Comparison of ENCODE assay signal across 14 cellular contexts in genomic region chr22:36395922-36396321, GRCh38. TPM values are rescaled to one million over a fixed set of nuclear protein-coding genes. Genes with fewer than 3 reads are reported as not detected.
DNase-seq lines count a peak whose midpoint lies in the region; ATAC-seq and TF ChIP-seq lines count a peak whose summit lies in the region.
"Had no signal": no experiment of that assay in that cellular context is flagged by ENCODE, and none has a peak within 500 bp of the region (broad histone marks: within the 10 kb centered on the region; RNA-seq: fewer than 3 reads in every experiment).

No MANE protein-coding gene starts in this region.

- no peak for ATAC-seq in activated T-cell treated with anti-CD3 and anti-CD28 coated beads, Interleukin-2, amount 50 U/mL, for 72 hours (replicated peaks in 1 of 2)
- peak; percentile 89 for ATAC-seq in RWPE2 (ENCODE audit: low read depth)

- H3K9me3 ChIP-seq in RWPE2 (ENCODE audit: severe bottlenecking), result no peaks in the 10 kb centered on the region
- H3K9me3 ChIP-seq in smooth muscle cell (replicated peaks; ENCODE audit: low read depth), result no peaks in the 10 kb centered on the region
- H3K9me3 ChIP-seq: upper lobe of left lung had no signal

- H3K79me2 ChIP-seq in smooth muscle cell (ENCODE audit: low read depth), result no peaks in the 10 kb centered on the region

- no peaks in the 10 kb centered on the region for H3K27me3 ChIP-seq in RWPE2 (ENCODE audit: insufficient read depth, poor library complexity, severe bottlenecking)
- H3K27me3 ChIP-seq in smooth muscle cell (ENCODE audit: low read depth), result no peaks in the 10 kb centered on the region
- H3K27me3 ChIP-seq: dorsolateral prefrontal cortex, upper lobe of left lung had no signal

- H3F3A ChIP-seq in smooth muscle cell (ENCODE audit: low read depth), result no peaks in the 10 kb centered on the region

- no peaks in the 10 kb centered on the region for H4K20me1 ChIP-seq in smooth muscle cell (ENCODE audit: low read depth)

- H3K9me3 Mint-ChIP-seq in activated T-cell treated with anti-CD3 and anti-CD28 coated beads, Interleukin-2, amount 50 U/mL, for 72 hours, result no peaks in the 10 kb centered on the region
- H3K9me3 Mint-ChIP-seq in activated T-cell treated with anti-CD3 and anti-CD28 coated beads, Interleukin-2, amount 50 U/mL, for 24 hours, result no peaks in the 10 kb centered on the region
- no peaks in the 10 kb centered on the region for H3K9me3 Mint-ChIP-seq in immature natural killer cell

- H3K36me3 Mint-ChIP-seq in activated T-cell treated with anti-CD3 and anti-CD28 coated beads, Interleukin-2, amount 50 U/mL, for 72 hours (ENCODE audit: insufficient read depth in 2 of 2), result no peaks in the 10 kb centered on the region
- no peaks in the 10 kb centered on the region for H3K36me3 Mint-ChIP-seq in activated T-cell treated with anti-CD3 and anti-CD28 coated beads, Interleukin-2, amount 50 U/mL, for 24 hours (ENCODE audit: low read depth)
- H3K36me3 Mint-ChIP-seq in immature natural killer cell, result no peaks in the 10 kb centered on the region

- peak overlapping the region; percentile 5 for H3K9ac ChIP-seq in smooth muscle cell (ENCODE audit: low read depth)

- no peak for TF ChIP-seq CTCF in RWPE2 (IDR thresholded peaks at IDR 0.05; ENCODE audit: poor library complexity, severe bottlenecking)
- TF ChIP-seq CTCF in fibroblast of pulmonary artery (IDR thresholded peaks at IDR 0.05; ENCODE audit: low read length, missing control alignments), result no peak
- no peak for TF ChIP-seq CTCF in smooth muscle cell (IDR thresholded peaks at IDR 0.05; ENCODE audit: borderline replicate concordance, insufficient read depth, poor library complexity, severe bottlenecking)

- peak overlapping the region; percentile 60 for H3K27ac Mint-ChIP-seq in activated T-cell treated with anti-CD3 and anti-CD28 coated beads, Interleukin-2, amount 50 U/mL, for 72 hours
- H3K27ac Mint-ChIP-seq in activated T-cell treated with anti-CD3 and anti-CD28 coated beads, Interleukin-2, amount 50 U/mL, for 24 hours, result no peak overlapping the region
- H3K27ac Mint-ChIP-seq in immature natural killer cell, result peak overlapping the region in 2 of 6 donors; percentile 5 to 43

- no peak overlapping the region for H3K4me3 Mint-ChIP-seq in activated T-cell treated with anti-CD3 and anti-CD28 coated beads, Interleukin-2, amount 50 U/mL, for 72 hours
- no peak overlapping the region for H3K4me3 Mint-ChIP-seq in activated T-cell treated with anti-CD3 and anti-CD28 coated beads, Interleukin-2, amount 50 U/mL, for 24 hours
- H3K4me3 Mint-ChIP-seq in immature natural killer cell, result no peak overlapping the region

- peaks cover 51% of the 10 kb centered on the region for H3K4me1 ChIP-seq in RWPE2 (ENCODE audit: insufficient read depth, poor library complexity, severe bottlenecking)
- H3K4me1 ChIP-seq in smooth muscle cell (ENCODE audit: low read depth), result no peaks in the 10 kb centered on the region

- H3K27me3 Mint-ChIP-seq in activated T-cell treated with anti-CD3 and anti-CD28 coated beads, Interleukin-2, amount 50 U/mL, for 72 hours (ENCODE audit: low read depth), result no peaks in the 10 kb centered on the region
- no peaks in the 10 kb centered on the region for H3K27me3 Mint-ChIP-seq in activated T-cell treated with anti-CD3 and anti-CD28 coated beads, Interleukin-2, amount 50 U/mL, for 24 hours
- no peaks in the 10 kb centered on the region for H3K27me3 Mint-ChIP-seq in immature natural killer cell (ENCODE audit: low read depth in 3 of 3)

- no peak overlapping the region for H2AFZ ChIP-seq in smooth muscle cell (ENCODE audit: low read depth)

- peak overlapping the region; percentile 95 for H3K27ac ChIP-seq in RWPE2 (ENCODE audit: poor library complexity, severe bottlenecking)
- peak overlapping the region; percentile 58 for H3K27ac ChIP-seq in smooth muscle cell (ENCODE audit: low read depth)
- H3K27ac ChIP-seq: dorsolateral prefrontal cortex had no signal

- no peaks in the 10 kb centered on the region for H3K36me3 ChIP-seq in RWPE2 (ENCODE audit: low read depth)
- H3K36me3 ChIP-seq in smooth muscle cell (ENCODE audit: low read depth), result no peaks in the 10 kb centered on the region
- H3K36me3 ChIP-seq: upper lobe of left lung had no signal

- no peak for DNase-seq in activated T-cell treated with anti-CD3 and anti-CD28 coated beads, Interleukin-2, amount 50 U/mL, for 72 hours
- DNase-seq in activated T-cell treated with anti-CD3 and anti-CD28 coated beads, Interleukin-2, amount 50 U/mL, for 24 hours, result no peak
- no peak for DNase-seq in RWPE2 (ENCODE audit: low spot score)
- DNase-seq in fibroblast of pulmonary artery (ENCODE audit: low read depth), result peak; percentile 75
- no peak for DNase-seq in smooth muscle cell (lab: John Stamatoyannopoulos, UW; ENCODE audit: unreplicated experiment)
- DNase-seq in immature natural killer cell, result no peak
- no peak for DNase-seq in effector CD4-positive, alpha-beta T cell
- DNase-seq in DMS 273 treated with DMSO at 0.1 percent for 48 hours (lab: John Stamatoyannopoulos, UW), result no peak
- DNase-seq: dorsolateral prefrontal cortex; NCI-H2227 treated with DMSO at 0.1 percent for 48 hours; occipital lobe; stimulated activated CD4-positive, alpha-beta T cell treated with anti-CD3 and anti-CD28 coated beads, Interleukin-4, amount 100 ng/mL, for 1 hour; T-helper 9 cell; upper lobe of left lung had no signal

- H3K4me2 ChIP-seq in smooth muscle cell, result peak overlapping the region; percentile 26

- 30% methylated on average over 2 of the region's 2 CpGs for WGBS in smooth muscle cell (ENCODE audit: low lambda C conversion rate)

- H3K4me1 Mint-ChIP-seq in activated T-cell treated with anti-CD3 and anti-CD28 coated beads, Interleukin-2, amount 50 U/mL, for 72 hours (ENCODE audit: low read depth), result peaks cover 19% of the 10 kb centered on the region
- peaks cover 22% of the 10 kb centered on the region for H3K4me1 Mint-ChIP-seq in activated T-cell treated with anti-CD3 and anti-CD28 coated beads, Interleukin-2, amount 50 U/mL, for 24 hours (ENCODE audit: low read depth)
- peaks cover 15 to 16% of the 10 kb centered on the region in 2 donors for H3K4me1 Mint-ChIP-seq in immature natural killer cell

- H3K4me3 ChIP-seq in RWPE2 (ENCODE audit: severe bottlenecking), result no peak overlapping the region
- no peak overlapping the region for H3K4me3 ChIP-seq in fibroblast of pulmonary artery (replicated peaks; ENCODE audit: low read depth, low read length)
- no peak overlapping the region for H3K4me3 ChIP-seq in smooth muscle cell
- H3K4me3 ChIP-seq: dorsolateral prefrontal cortex, upper lobe of left lung had no signal

RNA-seq across cellular contexts. Expression of gene MYH9, which starts 8.2 kb away (rescaled TPM):
- 100 to 1,000 TPM; 529 to 662 TPM for total RNA-seq in activated T-cell treated with anti-CD3 and anti-CD28 coated beads, Interleukin-2, amount 50 U/mL, for 72 hours
- 350 and 378 TPM in 2 replicates for total RNA-seq in smooth muscle cell
- polyA plus RNA-seq in smooth muscle cell, result 361 and 382 TPM in 2 replicates
- polyA plus RNA-seq in immature natural killer cell, result 100 to 1,000 TPM in 1 of 3 donors, 10 to 100 TPM in 1, 1 to 10 TPM in 1; 8.7 to 355 (median 40.2) TPM
